8 cellular contexts compared by ENCODE assay signal in genomic region chr5:151155149-151155776, GRCh38. TPM values are rescaled to one million over a fixed set of nuclear protein-coding genes. Genes with fewer than 3 reads are reported as not detected.
DNase-seq lines count a peak whose midpoint lies in the region; TF ChIP-seq lines count a peak whose summit lies in the region.

No MANE protein-coding gene starts in this region.

- H3K4me1 Mint-ChIP-seq in activated naive CD4-positive, alpha-beta T cell treated with anti-CD3 and anti-CD28 coated beads, Interleukin-2, amount 10 ng/mL, durations not matched to agents 7 days and 5 days: peaks cover 75% of the 10 kb centered on the region
- peaks cover 44% of the 10 kb centered on the region for H3K4me1 Mint-ChIP-seq in type B pancreatic cell (ENCODE audit: unreplicated experiment)

- peaks cover 40% of the 10 kb centered on the region for H3K4me1 ChIP-seq in mesodermal cell (ENCODE audit: control insufficient read depth, insufficient read depth, low read length, poor library complexity, severe bottlenecking)

- DNase-seq in activated naive CD4-positive, alpha-beta T cell treated with Interleukin-2 at 50 U/mL for 16 hours: peak; percentile 54
- DNase-seq in activated naive CD4-positive, alpha-beta T cell treated with anti-CD3 and anti-CD28 coated beads, Interleukin-2, amount 50 U/mL, for 16 hours: no peak
- DNase-seq in LHCN-M2 (ENCODE audit: low read depth): peak; percentile 29
- DNase-seq in activated naive CD4-positive, alpha-beta T cell treated with anti-CD3 and anti-CD28 coated beads, Interleukin-2, amount 10 ng/mL, durations not matched to agents 7 days and 5 days: peak; percentile 79
- DNase-seq in type B pancreatic cell (ENCODE audit: extremely low spot score, unreplicated experiment): no peak
- DNase-seq in LoVo (ENCODE audit: low spot score): no peak
- DNase-seq in NCI-H1105 (lab: John Stamatoyannopoulos, UW): no peak

- H3K4me3 Mint-ChIP-seq in activated naive CD4-positive, alpha-beta T cell treated with anti-CD3 and anti-CD28 coated beads, Interleukin-2, amount 10 ng/mL, durations not matched to agents 7 days and 5 days: peak overlapping the region; percentile 98
- peak overlapping the region; percentile 90 for H3K4me3 Mint-ChIP-seq in type B pancreatic cell

- H3K9me3 ChIP-seq in mesodermal cell (ENCODE audit: control insufficient read depth, low read length): no peaks in the 10 kb centered on the region

- H3K27ac ChIP-seq in mesodermal cell (ENCODE audit: low read depth, low read length, severe bottlenecking): no peak overlapping the region

- H3K27me3 Mint-ChIP-seq in activated naive CD4-positive, alpha-beta T cell treated with anti-CD3 and anti-CD28 coated beads, Interleukin-2, amount 10 ng/mL, durations not matched to agents 7 days and 5 days: no peaks in the 10 kb centered on the region
- H3K27me3 Mint-ChIP-seq in type B pancreatic cell: peaks cover 8% of the 10 kb centered on the region

- 62 to 97% methylated on average over 2 to 5 of the region's 9 CpGs for WGBS in mesodermal cell (ENCODE audit: insufficient coverage in 2 of 2), 2 experiments

- peaks cover 35% of the 10 kb centered on the region for H3K36me3 ChIP-seq in mesodermal cell (ENCODE audit: control insufficient read depth, insufficient read depth, low read length)

- H3K27ac Mint-ChIP-seq in activated naive CD4-positive, alpha-beta T cell treated with anti-CD3 and anti-CD28 coated beads, Interleukin-2, amount 10 ng/mL, durations not matched to agents 7 days and 5 days: peak overlapping the region; percentile 95
- peak overlapping the region; percentile 46 for H3K27ac Mint-ChIP-seq in type B pancreatic cell

- TF ChIP-seq CTCF in type B pancreatic cell (conservative IDR thresholded peaks at IDR 0.05): no peak

- H3K4me3 ChIP-seq in mesodermal cell (ENCODE audit: extremely low read depth, insufficient read depth, low read length, poor library complexity, severe bottlenecking): peak overlapping the region; percentile 9

- CTCF ChIA-PET in activated naive CD4-positive, alpha-beta T cell treated with anti-CD3 and anti-CD28 coated beads, Interleukin-2, amount 10 ng/mL, durations not matched to agents 7 days and 5 days (lab: Charles Lee): interaction anchor here (1.1 to 4.6 kb wide), 8 partner anchors 8 to 161 kb away, joined by 3 to 48 read pairs (median 4); no protein-coding TSS in a partner anchor

- no peaks in the 10 kb centered on the region for H3K9me3 Mint-ChIP-seq in activated naive CD4-positive, alpha-beta T cell treated with anti-CD3 and anti-CD28 coated beads, Interleukin-2, amount 10 ng/mL, durations not matched to agents 7 days and 5 days
- H3K9me3 Mint-ChIP-seq in type B pancreatic cell: no peaks in the 10 kb centered on the region

- peaks cover 53% of the 10 kb centered on the region for H3K36me3 Mint-ChIP-seq in activated naive CD4-positive, alpha-beta T cell treated with anti-CD3 and anti-CD28 coated beads, Interleukin-2, amount 10 ng/mL, durations not matched to agents 7 days and 5 days
- no peaks in the 10 kb centered on the region for H3K36me3 Mint-ChIP-seq in type B pancreatic cell

RNA-seq across cellular contexts. Expression of gene ANXA6, which starts 2.3 kb away (rescaled TPM):
- total RNA-seq in LHCN-M2 (2014; rRNA removed) (777 and 795 TPM in 2 replicates), type B pancreatic cell (ENCODE audit: low replicate concordance) (42.8 and 200 TPM in 2 replicates)
- 870 TPM for polyA plus RNA-seq in LHCN-M2 (2012)
- 276 TPM for polyA plus RNA-seq in mesodermal cell (2013, experiment 1 of 2)
- polyA plus RNA-seq in mesodermal cell (2013, experiment 2 of 2): 266 TPM

Comparison
In these comparisons a context has a peak if more than half of its experiments do, and no peak if none do; other contexts are left out.
1. DNase-seq: peak in activated naive CD4-positive, alpha-beta T cell treated with Interleukin-2 at 50 U/mL for 16 hours (single experiment), LHCN-M2 (single experiment) and activated naive CD4-positive, alpha-beta T cell treated with anti-CD3 and anti-CD28 coated beads, Interleukin-2, amount 10 ng/mL, durations not matched to agents 7 days and 5 days (single experiment); none in activated naive CD4-positive, alpha-beta T cell treated with anti-CD3 and anti-CD28 coated beads, Interleukin-2, amount 50 U/mL, for 16 hours (single experiment), type B pancreatic cell (single experiment), LoVo (single experiment) and NCI-H1105 (single experiment).